8 cellular contexts compared by ENCODE assay signal in genomic region chr3:101677436-101678286, GRCh38. TPM values are rescaled to one million over a fixed set of nuclear protein-coding genes. Genes with fewer than 3 reads are reported as not detected.
DNase-seq lines count a peak whose midpoint lies in the region; ATAC-seq and TF ChIP-seq lines count a peak whose summit lies in the region.

No MANE protein-coding gene starts in this region.

- TF ChIP-seq EP300 in suprapubic skin (IDR thresholded peaks at IDR 0.05), result no peak

- no peaks in the 10 kb centered on the region for H3K27me3 Mint-ChIP-seq in T-helper 1 cell treated with Interleukin-12 subunit alpha and Interleukin-12 subunit beta and Interleukin-4 antibody, amounts not matched to agents 30 μg/mL and 1 μg/mL, for 36 hours (ENCODE audit: low read depth)

- peak overlapping the region; percentile 92 for H3K27ac Mint-ChIP-seq in T-helper 1 cell treated with Interleukin-12 subunit alpha and Interleukin-12 subunit beta and Interleukin-4 antibody, amounts not matched to agents 30 μg/mL and 1 μg/mL, for 36 hours

- peak overlapping the region; percentile 99 for H3K27ac ChIP-seq in suprapubic skin

- WGBS in suprapubic skin, result 53% methylated on average over 27 of the region's 29 CpGs

- H3K27me3 ChIP-seq in adipocyte (replicated peaks; ENCODE audit: control insufficient read depth, insufficient read depth, low read length), result no peaks in the 10 kb centered on the region
- no peaks in the 10 kb centered on the region for H3K27me3 ChIP-seq in suprapubic skin

- H3K4me1 Mint-ChIP-seq in T-helper 1 cell treated with Interleukin-12 subunit alpha and Interleukin-12 subunit beta and Interleukin-4 antibody, amounts not matched to agents 30 μg/mL and 1 μg/mL, for 36 hours (ENCODE audit: low read depth), result peaks cover 39% of the 10 kb centered on the region

- no peaks in the 10 kb centered on the region for H3K9me3 Mint-ChIP-seq in T-helper 1 cell treated with Interleukin-12 subunit alpha and Interleukin-12 subunit beta and Interleukin-4 antibody, amounts not matched to agents 30 μg/mL and 1 μg/mL, for 36 hours

- TF ChIP-seq POLR2A in suprapubic skin (IDR thresholded peaks at IDR 0.05), result no peak

- peaks cover 34% of the 10 kb centered on the region for H3K36me3 Mint-ChIP-seq in T-helper 1 cell treated with Interleukin-12 subunit alpha and Interleukin-12 subunit beta and Interleukin-4 antibody, amounts not matched to agents 30 μg/mL and 1 μg/mL, for 36 hours (ENCODE audit: low read depth)

- H3K9me3 ChIP-seq in adipocyte (ENCODE audit: control insufficient read depth, low read length), result no peaks in the 10 kb centered on the region
- no peaks in the 10 kb centered on the region for H3K9me3 ChIP-seq in suprapubic skin

- H3K36me3 ChIP-seq in adipocyte (ENCODE audit: control insufficient read depth, insufficient read depth, low read length, severe bottlenecking) (peaks cover 32% of the 10 kb centered on the region), suprapubic skin (peaks cover 33% of the 10 kb centered on the region)

- ATAC-seq in HG03175 (IDR thresholded peaks at IDR 0.05; ENCODE audit: unreplicated experiment), result no peak

- no peak for TF ChIP-seq CTCF in suprapubic skin (IDR thresholded peaks at IDR 0.05)

- DNase-seq in T-helper 1 cell (no peak), adipocyte (ENCODE audit: low read depth) (no peak), islet precursor cell (peak; percentile 63), suprapubic skin (ENCODE audit: low spot score in 2 of 2) (peak in 1 of 2 donors; percentile 68), NCI-H2196 treated with DMSO at 0.1 percent for 48 hours (lab: John Stamatoyannopoulos, UW; ENCODE audit: unreplicated experiment) (no peak), NCI-H146 treated with DMSO at 0.1 percent for 48 hours (lab: John Stamatoyannopoulos, UW; ENCODE audit: unreplicated experiment) (no peak)

- H3K4me3 ChIP-seq in adipocyte (ENCODE audit: low read length), result peak overlapping the region; percentile 77
- H3K4me3 ChIP-seq in suprapubic skin, result peak overlapping the region; percentile 100

- peaks cover 18% of the 10 kb centered on the region for H3K4me1 ChIP-seq in adipocyte (ENCODE audit: control insufficient read depth, insufficient read depth, low read length)
- peaks cover 32% of the 10 kb centered on the region for H3K4me1 ChIP-seq in suprapubic skin

- H3K9ac ChIP-seq in adipocyte (ENCODE audit: low read length), result peak overlapping the region; percentile 65

- peak overlapping the region; percentile 94 for H3K4me3 Mint-ChIP-seq in T-helper 1 cell treated with Interleukin-12 subunit alpha and Interleukin-12 subunit beta and Interleukin-4 antibody, amounts not matched to agents 30 μg/mL and 1 μg/mL, for 36 hours

RNA-seq across cellular contexts. Expression of gene ZBTB11, which starts 0.7 kb away (rescaled TPM):
- total RNA-seq in suprapubic skin, result 10 to 100 TPM; 27.3 to 47.8 (median 29.2) TPM

RNA-seq across cellular contexts. Expression of gene RPL24, which starts 8.9 kb away (rescaled TPM):
- total RNA-seq in suprapubic skin, result 1,000 to 10,000 TPM in 2 of 4 donors, 100 to 1,000 TPM in 2; 775 to 1,097 (median 922) TPM

RNA-seq across cellular contexts. Expression of gene CEP97, which starts 46.8 kb away (rescaled TPM):
- total RNA-seq in suprapubic skin, result 1 to 10 TPM; 8.5 to 9.2 (median 8.9) TPM
